8 cellular contexts compared by ENCODE assay signal in the genomic region with DNA sequence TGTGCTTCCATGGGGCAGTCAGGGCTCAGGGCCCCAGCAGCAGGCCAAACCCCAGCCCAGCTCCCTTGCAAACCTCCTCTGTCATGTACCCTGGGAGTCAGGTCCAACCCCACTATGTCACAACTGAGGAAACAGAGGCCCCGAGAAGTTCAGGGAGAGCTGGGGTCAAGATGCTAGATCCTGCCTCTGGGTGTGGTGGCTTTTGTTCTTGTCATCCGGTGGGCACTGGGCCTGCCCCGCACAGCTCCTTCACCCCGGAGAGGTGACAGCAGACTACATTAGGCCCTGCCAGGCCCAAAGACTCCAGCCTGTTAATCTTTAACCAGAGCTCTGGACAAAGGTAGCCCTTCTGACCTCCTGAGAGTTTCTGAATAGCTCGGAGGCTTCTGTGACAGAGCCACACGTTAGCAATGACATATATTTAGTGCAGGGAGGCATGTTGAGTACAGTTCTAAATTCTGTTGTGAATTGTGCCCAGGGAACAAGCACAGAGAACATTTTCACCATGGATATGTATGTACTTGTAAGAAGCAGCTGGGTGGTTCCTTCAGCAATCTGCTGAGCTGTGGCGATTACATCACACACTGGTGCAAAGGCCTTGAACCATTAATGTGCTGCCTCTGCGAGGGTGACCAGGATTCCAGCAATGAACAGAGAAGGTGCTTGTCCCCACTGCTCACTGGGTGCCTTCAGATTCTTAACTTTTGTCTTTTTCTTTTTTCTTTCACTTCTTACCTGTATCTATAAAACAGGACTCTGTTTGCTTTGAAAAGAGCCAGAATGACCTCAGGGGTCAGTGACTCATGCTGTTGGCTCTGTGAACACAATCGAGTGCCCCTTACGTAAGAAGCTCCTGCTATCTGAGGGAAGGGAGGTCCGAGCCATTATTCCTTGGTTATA.
DNase-seq lines count a peak whose midpoint lies in the region; ATAC-seq, FAIRE-seq and TF ChIP-seq lines count a peak whose summit lies in the region.

No MANE protein-coding gene starts in this region.

- DNase-seq in AG09309 (ENCODE audit: low read depth): peak; percentile 24
- DNase-seq in HCEC 1CT: peak; percentile 80
- peak; percentile 93 for DNase-seq in RCC 7860 (ENCODE audit: low spot score)
- DNase-seq in fibroblast of the conjunctiva (ENCODE audit: low read depth): peak; percentile 76
- DNase-seq in sciatic nerve (ENCODE audit: low spot score): no peak
- no peak for DNase-seq in DMS153 (lab: John Stamatoyannopoulos, UW)
- no peak for DNase-seq in pons (ENCODE audit: low spot score)
- no peak for DNase-seq in effector CD4-positive, alpha-beta T cell

- no peak overlapping the region for H3K4me3 ChIP-seq in AG09309 (ENCODE audit: control insufficient read depth, low read depth, low read length)

- peak; percentile 93 for ATAC-seq in sciatic nerve

- FAIRE-seq in RCC 7860 (lab: Jason Lieb, UNC): peak; percentile 95

- intact Hi-C loops in sciatic nerve (cut with DNase I): no loop called here

- TF ChIP-seq CTCF in AG09309 (IDR thresholded peaks at IDR 0.05; ENCODE audit: control insufficient read depth, insufficient read depth, low read depth, low read length, missing control alignments): no peak

Comparison
In these comparisons a context has a peak if more than half of its experiments do, and no peak if none do; other contexts are left out.
1. DNase-seq: peak in AG09309 (single experiment), HCEC 1CT (single experiment), RCC 7860 (single experiment) and fibroblast of the conjunctiva (single experiment); none in sciatic nerve (single experiment), DMS153 (single experiment), pons (single experiment) and effector CD4-positive, alpha-beta T cell (single experiment).